ENCODE assay signal across 28 cellular contexts in the genomic region with DNA sequence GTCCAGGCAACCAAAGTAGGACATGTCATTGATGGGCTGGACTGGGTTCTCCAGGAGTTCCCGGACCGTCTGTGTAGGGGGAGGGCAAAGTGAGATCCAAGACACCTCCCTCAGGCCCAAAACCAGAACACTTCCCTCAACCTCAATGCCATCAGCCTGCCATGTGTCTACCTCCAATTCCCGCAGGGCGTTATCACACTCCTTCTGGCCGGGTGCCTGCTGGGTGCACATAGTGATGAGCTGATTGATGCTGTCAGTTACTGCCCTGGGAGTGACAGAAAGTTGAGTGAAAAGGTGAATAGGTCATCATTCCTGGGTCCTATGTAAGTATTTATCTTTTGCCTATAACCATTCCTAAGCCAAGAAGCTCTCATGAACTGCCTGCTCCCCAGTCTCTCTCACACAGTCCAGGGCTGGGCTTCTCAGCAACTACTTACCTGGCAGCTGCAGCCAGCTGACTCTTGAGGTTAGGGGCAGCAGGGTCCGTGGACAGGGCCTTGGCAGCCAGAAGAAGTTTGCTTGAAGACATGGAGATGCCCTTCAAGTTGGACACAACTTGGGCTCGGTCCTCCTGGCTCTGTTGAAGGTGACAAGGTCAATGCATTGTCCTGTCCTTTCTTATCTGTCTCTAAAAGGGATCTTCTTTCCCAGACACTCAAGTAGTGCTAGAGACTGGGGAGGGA. TPM values are rescaled to one million over a fixed set of nuclear protein-coding genes. Genes with fewer than 3 reads are reported as not detected.
DNase-seq lines count a peak whose midpoint lies in the region; FAIRE-seq and TF ChIP-seq lines count a peak whose summit lies in the region.
"Had no signal": no experiment of that assay in that cellular context is flagged by ENCODE, and none has a peak within 500 bp of the region (broad histone marks: within the 10 kb centered on the region; RNA-seq: fewer than 3 reads in every experiment).

No MANE protein-coding gene starts in this region.

- H2BK5ac ChIP-seq in neuronal stem cell (ENCODE audit: low read length) = peak overlapping the region; percentile 78

- H2BK12ac ChIP-seq in neuronal stem cell (ENCODE audit: low read length) = no peak overlapping the region

- no peak overlapping the region for H4K91ac ChIP-seq in neuronal stem cell (ENCODE audit: low read depth, low read length, poor library complexity)

- CTCF ChIA-PET in A673 (lab: Charles Lee) (interaction anchor here (1.0 kb wide), 1 partner anchor 17 kb away, joined by 3 read pairs; no protein-coding TSS in a partner anchor), OCI-LY7 (lab: Charles Lee; ENCODE audit: unreplicated experiment) (no interaction called here)

- H3K9me2 ChIP-seq in OCI-LY7 (ENCODE audit: insufficient read depth, low read length) = no peaks in the 10 kb centered on the region

- H3K9ac ChIP-seq in neuronal stem cell (ENCODE audit: low read depth, low read length, poor library complexity) = no peak overlapping the region
- H3K9ac ChIP-seq: BLaER1 had no signal

- H3K4me2 ChIP-seq in OCI-LY7 (ENCODE audit: low read length) = no peak overlapping the region
- H3K4me2 ChIP-seq in neuronal stem cell (ENCODE audit: insufficient read depth, low read length, poor library complexity, severe bottlenecking) = no peak overlapping the region
- H3K4me2 ChIP-seq: BLaER1 had no signal

- WGBS in neuronal stem cell (ENCODE audit: extremely low coverage in 2 of 2, insufficient read length in 2 of 2, insufficient replicate concordance in 1 of 2), 2 donors = no CpG with 5 or more reads among the region's 7 CpGs

- H2BK120ac ChIP-seq in neuronal stem cell (ENCODE audit: low read depth, low read length) = no peak overlapping the region

- no peaks in the 10 kb centered on the region for H3K4me1 ChIP-seq in A673 (ENCODE audit: insufficient read depth, low read length, poor library complexity, severe bottlenecking)
- H3K4me1 ChIP-seq in OCI-LY7 (ENCODE audit: insufficient read depth, low read length, poor library complexity, severe bottlenecking) = no peaks in the 10 kb centered on the region
- no peaks in the 10 kb centered on the region for H3K4me1 ChIP-seq in neuronal stem cell (ENCODE audit: control insufficient read depth in 2 of 2, insufficient read depth in 1 of 2, low read depth in 1 of 2, low read length in 2 of 2)
- H3K4me1 ChIP-seq: BLaER1, heart right ventricle, lower lobe of right lung, transverse colon had no signal

- TF ChIP-seq CTCF in A673 (conservative IDR thresholded peaks at IDR 0.05; ENCODE audit: low read depth, low read length) (no peak), OCI-LY7 (conservative IDR thresholded peaks at IDR 0.05; ENCODE audit: low read length) (no peak), bronchial epithelial cell (IDR thresholded peaks at IDR 0.05; ENCODE audit: insufficient read depth, low read length, severe bottlenecking) (no peak)

- H3K4me3 ChIP-seq in A673 (ENCODE audit: low read depth, low read length, poor library complexity, severe bottlenecking) = no peak overlapping the region
- no peak overlapping the region for H3K4me3 ChIP-seq in OCI-LY7 (ENCODE audit: low read depth, low read length, poor library complexity, severe bottlenecking)
- no peak overlapping the region for H3K4me3 ChIP-seq in bronchial epithelial cell (ENCODE audit: low read depth, low read length)
- H3K4me3 ChIP-seq in neuronal stem cell (ENCODE audit: low read length in 2 of 2) = no peak overlapping the region
- H3K4me3 ChIP-seq: BLaER1, heart right ventricle, lower lobe of right lung, ovary, transverse colon had no signal

- H3K23ac ChIP-seq in neuronal stem cell (ENCODE audit: low read depth, low read length, poor library complexity) = no peak overlapping the region

- H2AK5ac ChIP-seq in neuronal stem cell (ENCODE audit: low read depth, low read length) = no peak overlapping the region

- TSS peak; percentile 33 for BruUV-seq in A673 (replicated peaks; lab: Mats Ljungman, UMichigan)
- TSS peak; percentile 48 for BruUV-seq in OCI-LY7 (replicated peaks; lab: Mats Ljungman, UMichigan)

- H3K27me3 ChIP-seq in A673 (replicated peaks; ENCODE audit: insufficient read depth, low read depth, low read length, poor library complexity) = no peaks in the 10 kb centered on the region
- H3K27me3 ChIP-seq in bronchial epithelial cell (ENCODE audit: control insufficient read depth, insufficient read depth, low read length) = no peaks in the 10 kb centered on the region
- no peaks in the 10 kb centered on the region for H3K27me3 ChIP-seq in neuronal stem cell (ENCODE audit: control insufficient read depth in 3 of 3, insufficient read depth in 3 of 3, low read depth in 1 of 3, low read length in 3 of 3)
- H3K27me3 ChIP-seq: BLaER1, heart right ventricle, ovary, transverse colon had no signal

- intact Hi-C loops in A673 (cut with micrococcal nuclease; ENCODE audit: unreplicated experiment) (no loop called here), OCI-LY7 (cut with micrococcal nuclease; ENCODE audit: unreplicated experiment) (no loop called here)

- no peak overlapping the region for H3K27ac ChIP-seq in A673 (ENCODE audit: low read depth, low read length, poor library complexity, severe bottlenecking)
- H3K27ac ChIP-seq in OCI-LY7 (ENCODE audit: low read depth, low read length, poor library complexity, severe bottlenecking) = no peak overlapping the region
- H3K27ac ChIP-seq in neuronal stem cell (replicated peaks; ENCODE audit: low read length) = no peak overlapping the region
- H3K27ac ChIP-seq: BLaER1, heart right ventricle, lower lobe of right lung, ovary, transverse colon had no signal

- H2BK15ac ChIP-seq in neuronal stem cell (ENCODE audit: low read length) = no peak overlapping the region

- peak; percentile 62 for FAIRE-seq in bronchial epithelial cell (lab: Jason Lieb, UNC)
- FAIRE-seq: GM12891, small intestine had no signal

- H4K20me1 ChIP-seq in OCI-LY7 (ENCODE audit: insufficient read depth, low read length) = no peaks in the 10 kb centered on the region

- H3K79me2 ChIP-seq in OCI-LY7 (ENCODE audit: insufficient read depth, low read depth, low read length) = no peaks in the 10 kb centered on the region

- H3K79me1 ChIP-seq in neuronal stem cell (ENCODE audit: low read depth, low read length) = peaks cover 2% of the 10 kb centered on the region

- H3K18ac ChIP-seq in neuronal stem cell (ENCODE audit: low read length) = no peak overlapping the region

- POLR2A ChIA-PET in A673 (lab: Charles Lee; ENCODE audit: low non-redundant PET) (no interaction called here), OCI-LY7 (lab: Charles Lee) (no interaction called here)

- H3K9me3 ChIP-seq in A673 (ENCODE audit: low read depth, low read length, poor library complexity, severe bottlenecking) = no peaks in the 10 kb centered on the region
- H3K9me3 ChIP-seq in OCI-LY7 (ENCODE audit: low read length) = no peaks in the 10 kb centered on the region
- H3K9me3 ChIP-seq in neuronal stem cell (replicated peaks in 1 of 2; ENCODE audit: control insufficient read depth in 2 of 2, insufficient read depth in 1 of 2, low read depth in 1 of 2, low read length in 2 of 2) = no peaks in the 10 kb centered on the region
- H3K9me3 ChIP-seq: BLaER1, heart right ventricle, lower lobe of right lung, ovary, transverse colon had no signal

- H2AFZ ChIP-seq in OCI-LY7 (ENCODE audit: low read length) = no peak overlapping the region
- no peak overlapping the region for H2AFZ ChIP-seq in neuronal stem cell (ENCODE audit: low read length)

- no peak for DNase-seq in A673 (ENCODE audit: low spot score)
- no peak for DNase-seq in OCI-LY7 (ENCODE audit: low spot score)
- DNase-seq in bronchial epithelial cell (ENCODE audit: low read depth) = no peak
- DNase-seq in neuronal stem cell (ENCODE audit: low spot score) = no peak
- DNase-seq in hippocampal formation (lab: John Stamatoyannopoulos, UW) = no peak
- DNase-seq in stimulated activated naive CD4-positive, alpha-beta T cell (lab: John Stamatoyannopoulos, UW) = no peak
- no peak for DNase-seq in HT-29 (ENCODE audit: low spot score)
- DNase-seq in 8988T = no peak
- DNase-seq: activated CD4-positive, alpha-beta T cell treated with anti-CD3 and anti-CD28 coated beads, Interleukin-2, amount 10 ng/mL, durations not matched to agents 24 days and 14 days; activated effector memory CD4-positive, alpha-beta T cell treated with anti-CD3 and anti-CD28 coated beads, Interleukin-2, amount 50 U/mL, for 16 hours; activated naive CD8-positive, alpha-beta T cell treated with anti-CD3 and anti-CD28 coated beads, Interleukin-2, amount 10 ng/mL, durations not matched to agents 7 days and 5 days; aorta; central memory CD4-positive, alpha-beta T cell; foreskin melanocyte; heart right ventricle; lower lobe of right lung; NCI-H1417 treated with DMSO at 0.1 percent for 48 hours; NCI-H2081; NCI-H526; ovary; SIG-M5; small intestine; stimulated activated naive CD8-positive, alpha-beta T cell treated with anti-CD3 and anti-CD28 coated beads, Interleukin-15, amount 100 ng/mL, for 72 hours; T1000; transverse colon had no signal

- H4K8ac ChIP-seq in neuronal stem cell (ENCODE audit: low read depth, low read length) = peak overlapping the region; percentile 32

- peaks cover 89% of the 10 kb centered on the region for H3K36me3 ChIP-seq in A673 (ENCODE audit: insufficient read depth, low read length, poor library complexity, severe bottlenecking)
- H3K36me3 ChIP-seq in OCI-LY7 (ENCODE audit: insufficient read depth, low read length) = peaks cover 95% of the 10 kb centered on the region
- H3K36me3 ChIP-seq in bronchial epithelial cell (ENCODE audit: control insufficient read depth, insufficient read depth, low read length) = peaks cover 62% of the 10 kb centered on the region
- peaks cover 70 to 94% of the 10 kb centered on the region in 2 donors for H3K36me3 ChIP-seq in neuronal stem cell (replicated peaks in 1 of 2; ENCODE audit: control insufficient read depth in 2 of 2, insufficient read depth in 2 of 2, low read length in 2 of 2)
- H3K36me3 ChIP-seq: ovary had no signal

- no peak overlapping the region for H3K4ac ChIP-seq in neuronal stem cell (ENCODE audit: low read length)

- no peak overlapping the region for H3K14ac ChIP-seq in neuronal stem cell (ENCODE audit: low read length)

RNA-seq across cellular contexts. Expression of gene TLN1, which starts 21.0 kb away (rescaled TPM):
- 173 and 178 TPM in 2 replicates for total RNA-seq in A673 (2021)
- 87.5 and 98.8 TPM in 2 replicates for total RNA-seq in OCI-LY7 (2014; rRNA removed; shearing (Covaris generic))
- 169 and 177 TPM in 2 replicates for total RNA-seq in OCI-LY7 (2022)
- total RNA-seq in bronchial epithelial cell = 71.0 and 79.0 TPM in 2 replicates
- polyA plus RNA-seq in neuronal stem cell (2013, experiment 1 of 2) = 18.4 TPM
- polyA plus RNA-seq in neuronal stem cell (2013, experiment 2 of 2) = 18.5 TPM
- 99.5 and 100.0 TPM in 2 replicates for total RNA-seq in HT-29 (2014; rRNA removed; shearing (Covaris generic))

RNA-seq across cellular contexts. Expression of gene TPM2, which starts 21.2 kb away (rescaled TPM):
- 39.2 and 44.3 TPM in 2 replicates for total RNA-seq in A673 (2021)
- 0.44 TPM in 1 of 2 replicates, not detected in the other for total RNA-seq in OCI-LY7 (2014; rRNA removed; shearing (Covaris generic))
- total RNA-seq in OCI-LY7 (2022) = 2.5 and 3.8 TPM in 2 replicates
- 46.1 and 57.7 TPM in 2 replicates for total RNA-seq in bronchial epithelial cell
- polyA plus RNA-seq in neuronal stem cell (2013, experiment 1 of 2) = 345 TPM
- 336 TPM for polyA plus RNA-seq in neuronal stem cell (2013, experiment 2 of 2)
- 61.0 and 69.8 TPM in 2 replicates for total RNA-seq in HT-29 (2014; rRNA removed; shearing (Covaris generic))

RNA-seq across cellular contexts. Expression of gene CREB3, which starts 21.5 kb away (rescaled TPM):
- 27.6 and 29.1 TPM in 2 replicates for total RNA-seq in A673 (2021)
- total RNA-seq in OCI-LY7 (2014; rRNA removed; shearing (Covaris generic)) = 16.8 and 18.2 TPM in 2 replicates
- total RNA-seq in OCI-LY7 (2022) = 21.9 and 23.0 TPM in 2 replicates
- total RNA-seq in bronchial epithelial cell = 45.4 and 57.9 TPM in 2 replicates
- polyA plus RNA-seq in neuronal stem cell (2013, experiment 1 of 2) = 23.0 TPM
- polyA plus RNA-seq in neuronal stem cell (2013, experiment 2 of 2) = 21.8 TPM
- 42.4 and 44.5 TPM in 2 replicates for total RNA-seq in HT-29 (2014; rRNA removed; shearing (Covaris generic))

RNA-seq across cellular contexts. Expression of gene CA9, which starts 37.2 kb away (rescaled TPM):
- total RNA-seq in A673 (2021) (0.32 and 1.4 TPM in 2 replicates), OCI-LY7 (2022) (not detected in 2 replicates), bronchial epithelial cell (3.2 and 28.5 TPM in 2 replicates)
- total RNA-seq in OCI-LY7 (2014; rRNA removed; shearing (Covaris generic)) = 0.10 and 0.16 TPM in 2 replicates
- 1.1 TPM for polyA plus RNA-seq in neuronal stem cell (2013, experiment 1 of 2)
- 1.7 TPM for polyA plus RNA-seq in neuronal stem cell (2013, experiment 2 of 2)
- total RNA-seq in HT-29 (2014; rRNA removed; shearing (Covaris generic)) = 82.8 and 95.4 TPM in 2 replicates
- total RNA-seq: lower lobe of right lung, mononuclear cell, transverse colon had no signal

RNA-seq across cellular contexts. Expression of gene GBA2, which starts 38.1 kb away (rescaled TPM):
- 67.6 and 70.5 TPM in 2 replicates for total RNA-seq in A673 (2021)
- 66.0 and 75.4 TPM in 2 replicates for total RNA-seq in OCI-LY7 (2014; rRNA removed; shearing (Covaris generic))
- total RNA-seq in OCI-LY7 (2022) = 68.2 and 70.4 TPM in 2 replicates
- total RNA-seq in bronchial epithelial cell = 34.8 and 37.9 TPM in 2 replicates
- polyA plus RNA-seq in neuronal stem cell (2013, experiment 1 of 2) = 52.1 TPM
- polyA plus RNA-seq in neuronal stem cell (2013, experiment 2 of 2) = 51.9 TPM
- total RNA-seq in HT-29 (2014; rRNA removed; shearing (Covaris generic)) = 74.6 and 84.9 TPM in 2 replicates
